ENCODE assay signal across 19 cellular contexts in genomic region chr3:188842628-188843027, GRCh38.
A peak's percentile ranks its signal among the peaks of the same experiment; 100 is the strongest.
DNase-seq lines count a peak whose midpoint lies in the region; ATAC-seq and TF ChIP-seq lines count a peak whose summit lies in the region.
"Had no signal": no experiment of that assay in that cellular context is flagged by ENCODE, and none has a peak within 500 bp of the region (broad histone marks: within the 10 kb centered on the region; RNA-seq: fewer than 3 reads in every experiment).

No MANE protein-coding gene starts in this region.

- intact Hi-C loops in upper lobe of right lung (cut with DNase I), result no loop called here

- H3K27ac Mint-ChIP-seq in endothelial cell (ENCODE audit: unreplicated experiment), result no peak overlapping the region
- H3K27ac Mint-ChIP-seq: stimulated activated naive B cell treated with anti-CD40 and anti-IgM and Interleukin-4, amounts not matched to agents 10 μg/mL and 1 μg/mL and 100 μg/mL, for 72 hours; T-helper 1 cell treated with Interleukin-12 subunit alpha and Interleukin-12 subunit beta and Interleukin-4 antibody, amounts not matched to agents 30 μg/mL and 1 μg/mL, for 36 hours had no signal

- no peaks in the 10 kb centered on the region for H3K27me3 ChIP-seq in upper lobe of right lung
- H3K27me3 ChIP-seq: ascending aorta, BE2C had no signal

- H3K4me1 ChIP-seq in upper lobe of right lung, result no peaks in the 10 kb centered on the region
- H3K4me1 ChIP-seq: ascending aorta, BE2C had no signal

- ATAC-seq in upper lobe of right lung (peak; percentile 43), HG02885 (IDR thresholded peaks at IDR 0.05; ENCODE audit: poor library complexity, unreplicated experiment) (no peak)
- ATAC-seq: Right ventricle myocardium inferior; sciatic nerve; stimulated activated naive B cell treated with anti-CD40 and anti-IgM and Interleukin-4, amounts not matched to agents 10 μg/mL and 1 μg/mL and 100 μg/mL, for 72 hours had no signal

- H3K4me3 Mint-ChIP-seq in endothelial cell (ENCODE audit: unreplicated experiment), result no peak overlapping the region
- H3K4me3 Mint-ChIP-seq: stimulated activated naive B cell treated with anti-CD40 and anti-IgM and Interleukin-4, amounts not matched to agents 10 μg/mL and 1 μg/mL and 100 μg/mL, for 72 hours; T-helper 1 cell treated with Interleukin-12 subunit alpha and Interleukin-12 subunit beta and Interleukin-4 antibody, amounts not matched to agents 30 μg/mL and 1 μg/mL, for 36 hours had no signal

- TF ChIP-seq CTCF in epithelial cell of esophagus (IDR thresholded peaks at IDR 0.05; ENCODE audit: insufficient read depth, low read depth, low read length, missing control alignments), result no peak
- TF ChIP-seq CTCF in upper lobe of right lung (IDR thresholded peaks at IDR 0.05), result no peak
- TF ChIP-seq CTCF in endothelial cell (IDR thresholded peaks at IDR 0.05; ENCODE audit: unreplicated experiment), result no peak

- no peaks in the 10 kb centered on the region for H3K9me3 ChIP-seq in upper lobe of right lung
- H3K9me3 ChIP-seq: ascending aorta, BE2C had no signal

- DNase-seq in GM03348 (ENCODE audit: low spot score) (peak; percentile 52), NOMO-1 (lab: John Stamatoyannopoulos, UW; ENCODE audit: unreplicated experiment in 2 of 2) (peak; percentile 74 to 97), epithelial cell of esophagus (ENCODE audit: low read depth) (peak; percentile 62), upper lobe of right lung (no peak), endothelial cell (ENCODE audit: low spot score) (no peak)
- DNase-seq in stimulated activated CD4-positive, alpha-beta T cell treated with anti-CD3 and anti-CD28 coated beads, Interleukin-2, amount 100 ng/mL, for 48 hours, result no peak
- DNase-seq: activated naive CD4-positive, alpha-beta T cell treated with Interleukin-2 at 50 U/mL for 16 hours; BE2C; Calu3; effector CD4-positive, alpha-beta T cell; NCI-H1930; stimulated activated naive B cell treated with anti-CD40 and anti-IgM and Interleukin-4, amounts not matched to agents 10 μg/mL and 1 μg/mL and 100 μg/mL, for 72 hours had no signal

- H3K27me3 Mint-ChIP-seq in endothelial cell (ENCODE audit: unreplicated experiment), result peaks cover 7% of the 10 kb centered on the region
- H3K27me3 Mint-ChIP-seq: stimulated activated naive B cell treated with anti-CD40 and anti-IgM and Interleukin-4, amounts not matched to agents 10 μg/mL and 1 μg/mL and 100 μg/mL, for 72 hours had no signal

- H3K4me3 ChIP-seq in epithelial cell of esophagus (ENCODE audit: low read length) (no peak overlapping the region), upper lobe of right lung (no peak overlapping the region)
- H3K4me3 ChIP-seq: ascending aorta, lung had no signal

- peaks cover 11% of the 10 kb centered on the region for H3K36me3 Mint-ChIP-seq in endothelial cell (ENCODE audit: low read depth, unreplicated experiment)

- H3K4me1 Mint-ChIP-seq in endothelial cell (ENCODE audit: unreplicated experiment), result peaks cover 3% of the 10 kb centered on the region
- H3K4me1 Mint-ChIP-seq: stimulated activated naive B cell treated with anti-CD40 and anti-IgM and Interleukin-4, amounts not matched to agents 10 μg/mL and 1 μg/mL and 100 μg/mL, for 72 hours had no signal

- no peaks in the 10 kb centered on the region for H3K9me3 Mint-ChIP-seq in endothelial cell (ENCODE audit: unreplicated experiment)
- H3K9me3 Mint-ChIP-seq: T-helper 1 cell treated with Interleukin-12 subunit alpha and Interleukin-12 subunit beta and Interleukin-4 antibody, amounts not matched to agents 30 μg/mL and 1 μg/mL, for 36 hours had no signal

- no peak overlapping the region for H3K27ac ChIP-seq in upper lobe of right lung
- H3K27ac ChIP-seq: ascending aorta, VCaP had no signal

- no peaks in the 10 kb centered on the region for H3K36me3 ChIP-seq in upper lobe of right lung
- H3K36me3 ChIP-seq: ascending aorta, BE2C had no signal

Comparison
In these comparisons a context has a peak if more than half of its experiments do, and no peak if none do; other contexts are left out.
1. DNase-seq: peak in GM03348 (single experiment), NOMO-1 (2 of 2) and epithelial cell of esophagus (single experiment); none in upper lobe of right lung (single experiment), stimulated activated CD4-positive, alpha-beta T cell treated with anti-CD3 and anti-CD28 coated beads, Interleukin-2, amount 100 ng/mL, for 48 hours (0 of 2) and endothelial cell (single experiment).